Comparison of ENCODE assay signal across 8 cellular contexts in genomic region chr16:31876955-31877828, GRCh38. TPM values are rescaled to one million over a fixed set of nuclear protein-coding genes. Genes with fewer than 3 reads are reported as not detected.
DNase-seq lines count a peak whose midpoint lies in the region; ATAC-seq and TF ChIP-seq lines count a peak whose summit lies in the region.

No MANE protein-coding gene starts in this region.

- no peaks in the 10 kb centered on the region for H3K27me3 ChIP-seq in Peyer's patch
- H3K27me3 ChIP-seq in HAP-1 (ENCODE audit: low read depth) = no peaks in the 10 kb centered on the region

- DNase-seq in activated T-cell treated with anti-CD3 and anti-CD28 coated beads for 48 hours (ENCODE audit: low read depth) = peak; percentile 37
- no peak for DNase-seq in activated T-cell treated with anti-CD3 and anti-CD28 coated beads for 4 hours
- DNase-seq in Peyer's patch = no peak
- no peak for DNase-seq in chondrocyte (ENCODE audit: low spot score)
- DNase-seq in neural crest cell (ENCODE audit: low read depth, low spot score) = no peak
- no peak for DNase-seq in HAP-1 (ENCODE audit: low spot score in 2 of 2)
- DNase-seq in NCI-H2107 treated with DMSO at 0.1 percent for 48 hours (lab: John Stamatoyannopoulos, UW; ENCODE audit: unreplicated experiment) = no peak

- H3K27ac ChIP-seq in Peyer's patch = peak overlapping the region; percentile 7 to 62 (median 17)

- H3K4me3 Mint-ChIP-seq in chondrocyte (ENCODE audit: unreplicated experiment) = no peak overlapping the region
- peak overlapping the region; percentile 34 for H3K4me3 Mint-ChIP-seq in neural crest cell

- no peaks in the 10 kb centered on the region for H3K9me3 Mint-ChIP-seq in chondrocyte (ENCODE audit: low read depth)
- H3K9me3 Mint-ChIP-seq in neural crest cell = no peaks in the 10 kb centered on the region

- H3K4me3 ChIP-seq in Peyer's patch (peak overlapping the region in 1 of 4 donors; percentile 21), HAP-1 (no peak overlapping the region)

- H3K9me3 ChIP-seq in Peyer's patch = no peaks in the 10 kb centered on the region
- H3K9me3 ChIP-seq in HAP-1 = peaks cover 3% of the 10 kb centered on the region; the same call in 1 of the 2 replicates

- H3K36me3 Mint-ChIP-seq in chondrocyte (ENCODE audit: low read depth) (peaks cover 3% of the 10 kb centered on the region), neural crest cell (ENCODE audit: low read depth) (peaks cover 26% of the 10 kb centered on the region)

- in situ Hi-C loops in HAP-1 (cut with MboI; ENCODE audit: low sequenced_read_pairs) = loop anchor here (10.0 kb wide), 1 partner anchor 422 kb away; the partner anchor contains the start of gene ARMC5

- H3K4me1 Mint-ChIP-seq in chondrocyte (ENCODE audit: low read depth) (peaks cover 55% of the 10 kb centered on the region), neural crest cell (peaks cover 41% of the 10 kb centered on the region)

- TF ChIP-seq CTCF in Peyer's patch (IDR thresholded peaks at IDR 0.05) (no peak), chondrocyte (IDR thresholded peaks at IDR 0.05) (no peak), neural crest cell (conservative IDR thresholded peaks at IDR 0.05) (no peak)

- H3K36me3 ChIP-seq in Peyer's patch (no peaks in the 10 kb centered on the region), HAP-1 (replicated peaks) (peaks cover 30% of the 10 kb centered on the region)

- H3K27ac Mint-ChIP-seq in chondrocyte (ENCODE audit: unreplicated experiment) (peak overlapping the region; percentile 98), neural crest cell (ENCODE audit: unreplicated experiment) (no peak overlapping the region)

- TF ChIP-seq POLR2A in Peyer's patch (IDR thresholded peaks at IDR 0.05) = no peak

- H3K4me1 ChIP-seq in Peyer's patch (peaks cover 0 to 50% (median 27%) of the 10 kb centered on the region in 4 donors), HAP-1 (peaks cover 29% of the 10 kb centered on the region)

- no peaks in the 10 kb centered on the region for H3K27me3 Mint-ChIP-seq in chondrocyte (ENCODE audit: low read depth)
- H3K27me3 Mint-ChIP-seq in neural crest cell (ENCODE audit: low read depth) = no peaks in the 10 kb centered on the region

- ATAC-seq in HG02884 (IDR thresholded peaks at IDR 0.05; ENCODE audit: unreplicated experiment) = peak; percentile 44

RNA-seq across cellular contexts. Expression of gene ZNF267, which starts 3.6 kb away (rescaled TPM):
- total RNA-seq in Peyer's patch (10 to 100 TPM; 10.6 to 51.2 (median 12.0) TPM), chondrocyte (5.0 to 7.6 TPM (median 5.6 TPM) in 3 replicates), neural crest cell (13.6 and 15.0 TPM in 2 replicates)
